ENCODE assay signal across 1 cellular context in the genomic region with DNA sequence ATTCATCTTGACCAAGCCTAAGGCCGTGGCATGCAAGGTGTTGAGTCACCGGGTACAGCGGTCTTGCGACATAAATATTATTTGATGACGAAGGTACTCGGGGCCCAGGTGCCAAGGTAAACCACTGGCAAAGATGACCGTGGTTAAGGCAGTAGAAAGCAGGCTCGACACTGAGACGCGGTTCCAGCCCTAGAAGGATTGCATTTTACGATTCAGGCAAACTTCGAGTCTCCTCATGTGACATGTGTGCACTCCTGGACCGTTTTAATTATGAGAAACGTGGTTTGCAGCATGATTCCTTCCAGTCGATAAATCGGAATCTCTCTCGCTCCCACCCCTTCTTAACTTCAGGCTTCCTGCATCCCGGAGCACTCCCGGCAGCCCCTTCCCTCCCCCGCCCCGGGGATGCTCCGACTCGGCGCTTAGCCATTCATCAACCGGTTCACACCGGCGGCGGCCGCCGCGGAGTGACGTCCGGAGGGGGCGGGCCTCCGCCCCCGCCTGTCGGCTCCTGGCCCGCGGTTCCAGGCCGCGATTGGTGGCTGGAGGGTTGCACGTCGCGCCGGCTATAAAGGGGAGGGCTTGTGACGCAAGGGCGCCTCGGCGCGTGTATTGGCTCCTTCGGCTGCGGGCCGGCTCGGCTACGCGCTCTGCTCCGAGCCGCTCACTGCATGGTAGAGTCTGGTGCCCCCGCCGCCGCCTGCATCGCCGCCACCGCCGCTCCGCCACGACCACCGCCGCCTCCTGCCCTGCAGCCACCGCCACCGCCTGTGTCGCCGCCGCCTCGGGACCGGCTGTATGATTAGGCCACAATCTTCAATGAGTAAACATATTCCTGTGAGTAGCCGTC.
TF ChIP-seq lines count a peak whose summit lies in the region.

Gene LOC128125822 (plus strand): TSS at position 598 of the 850 bp plus-strand sequence.
Gene PTP4A1 (plus strand): TSS at position 598 of the 850 bp plus-strand sequence. CDS start 4,401 bp downstream, outside the sequence.

TF ChIP-seq in HepG2, 621 proteins besides CTCF, POLR2A, EP300 and RAD21 (continued from another document and continues in another):
- TF ChIP-seq PRDM15 (CRISPR knock-in tag; IDR thresholded peaks at IDR 0.05) (no peak), AKAP8 (CRISPR knock-in tag; IDR thresholded peaks at IDR 0.05) (no peak), PLRG1 (conservative IDR thresholded peaks at IDR 0.05) (no peak), NR3C1 (CRISPR knock-in tag; IDR thresholded peaks at IDR 0.05) (no peak), GZF1 (CRISPR knock-in tag; IDR thresholded peaks at IDR 0.05) (no peak), NAIF1 (CRISPR knock-in tag; IDR thresholded peaks at IDR 0.05; ENCODE audit: borderline replicate concordance) (0 out of 2 replicates have a peak, but pooled peaks have one; percentile 24), JUND (CRISPR knock-in tag; IDR thresholded peaks at IDR 0.05) (0 out of 2 replicates have a peak, but pooled peaks have one; percentile 63), HOXD1 (CRISPR knock-in tag; IDR thresholded peaks at IDR 0.05) (peak; percentile 58), SMYD3 (CRISPR knock-in tag; IDR thresholded peaks at IDR 0.05) (peak; percentile 69; the same call in 1 of the 2 replicates), ZNF563 (CRISPR knock-in tag; IDR thresholded peaks at IDR 0.05) (peak; percentile 93), ZNF441 (CRISPR knock-in tag; IDR thresholded peaks at IDR 0.05; ENCODE audit: borderline replicate concordance) (peak; percentile 61; the same call in 1 of the 2 replicates), YEATS2 (CRISPR knock-in tag; IDR thresholded peaks at IDR 0.05; ENCODE audit: borderline replicate concordance) (peak; percentile 65; the same call in 1 of the 2 replicates), MXD3 (CRISPR knock-in tag; IDR thresholded peaks at IDR 0.05) (peak; percentile 77; the same call in 1 of the 2 replicates), CBX2 (IDR thresholded peaks at IDR 0.05; ENCODE audit: low read depth, low read length) (no peak), CBX2 (CRISPR knock-in tag; IDR thresholded peaks at IDR 0.05; ENCODE audit: low read depth) (no peak), SIN3A (IDR thresholded peaks at IDR 0.05; ENCODE audit: borderline replicate concordance, low read depth, low read length) (0 out of 2 replicates have a peak, but pooled peaks have one; percentile 2), MLXIP (CRISPR knock-in tag; IDR thresholded peaks at IDR 0.05; ENCODE audit: borderline replicate concordance) (no peak), NPAS2 (CRISPR knock-in tag; IDR thresholded peaks at IDR 0.05; ENCODE audit: borderline replicate concordance) (no peak), HDAC6 (IDR thresholded peaks at IDR 0.05; ENCODE audit: low read depth, low read length) (no peak), ZNF550 (CRISPR knock-in tag; IDR thresholded peaks at IDR 0.05; ENCODE audit: borderline replicate concordance) (no peak), NR2F6 (IDR thresholded peaks at IDR 0.05) (no peak), NR2F6 (CRISPR knock-in tag; IDR thresholded peaks at IDR 0.05) (peak; percentile 26; the same call in 1 of the 2 replicates), MED13 (CRISPR knock-in tag; IDR thresholded peaks at IDR 0.05) (peak; percentile 41), ZSCAN9 (CRISPR knock-in tag; IDR thresholded peaks at IDR 0.05; ENCODE audit: borderline replicate concordance) (peak; percentile 42; the same call in 1 of the 2 replicates), ZNF788 (CRISPR knock-in tag; IDR thresholded peaks at IDR 0.05; ENCODE audit: borderline replicate concordance) (no peak; the same call in 1 of the 2 replicates), ZNF772 (CRISPR knock-in tag; IDR thresholded peaks at IDR 0.05) (0 out of 2 replicates have a peak, but pooled peaks have one; percentile 42), SIN3B (IDR thresholded peaks at IDR 0.05; ENCODE audit: low read length) (no peak), ZFAT (CRISPR knock-in tag; conservative IDR thresholded peaks at IDR 0.05) (no peak), RNF219 (CRISPR knock-in tag; IDR thresholded peaks at IDR 0.05) (no peak), HBP1 (CRISPR knock-in tag; IDR thresholded peaks at IDR 0.05; ENCODE audit: low read depth) (peak; percentile 21), RFX1 (IDR thresholded peaks at IDR 0.05) (no peak), SP4 (CRISPR knock-in tag; IDR thresholded peaks at IDR 0.05) (peak; percentile 90), ZNF790 (CRISPR knock-in tag; IDR thresholded peaks at IDR 0.05; ENCODE audit: borderline replicate concordance) (peak; percentile 78; the same call in 1 of the 2 replicates), SRSF4 (IDR thresholded peaks at IDR 0.05; ENCODE audit: low read depth, low read length, poor library complexity, severe bottlenecking) (no peak), ZNF260 (CRISPR knock-in tag; IDR thresholded peaks at IDR 0.05; ENCODE audit: borderline replicate concordance, low read depth) (no peak), ZNF331 (CRISPR knock-in tag; IDR thresholded peaks at IDR 0.05) (peak; percentile 48; the same call in 1 of the 2 replicates), CBFB (CRISPR knock-in tag; IDR thresholded peaks at IDR 0.05) (0 out of 2 replicates have a peak, but pooled peaks have one; percentile 46)
- TF ChIP-seq, protein P1, sequence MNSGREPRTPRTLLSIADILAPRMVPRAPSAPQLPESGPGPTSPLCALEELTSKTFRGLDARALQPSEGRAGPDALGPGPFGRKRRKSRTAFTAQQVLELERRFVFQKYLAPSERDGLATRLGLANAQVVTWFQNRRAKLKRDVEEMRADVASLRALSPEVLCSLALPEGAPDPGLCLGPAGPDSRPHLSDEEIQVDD (CRISPR knock-in tag; IDR thresholded peaks at IDR 0.05; ENCODE audit: borderline replicate concordance) = peak; percentile 94; the same call in 1 of the 2 replicates
- TF ChIP-seq, protein P2, sequence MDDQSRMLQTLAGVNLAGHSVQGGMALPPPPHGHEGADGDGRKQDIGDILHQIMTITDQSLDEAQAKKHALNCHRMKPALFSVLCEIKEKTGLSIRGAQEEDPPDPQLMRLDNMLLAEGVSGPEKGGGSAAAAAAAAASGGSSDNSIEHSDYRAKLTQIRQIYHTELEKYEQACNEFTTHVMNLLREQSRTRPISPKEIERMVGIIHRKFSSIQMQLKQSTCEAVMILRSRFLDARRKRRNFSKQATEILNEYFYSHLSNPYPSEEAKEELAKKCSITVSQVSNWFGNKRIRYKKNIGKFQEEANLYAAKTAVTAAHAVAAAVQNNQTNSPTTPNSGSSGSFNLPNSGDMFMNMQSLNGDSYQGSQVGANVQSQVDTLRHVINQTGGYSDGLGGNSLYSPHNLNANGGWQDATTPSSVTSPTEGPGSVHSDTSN (CRISPR knock-in tag; IDR thresholded peaks at IDR 0.05; ENCODE audit: borderline replicate concordance) = no peak
- TF ChIP-seq, protein P3, sequence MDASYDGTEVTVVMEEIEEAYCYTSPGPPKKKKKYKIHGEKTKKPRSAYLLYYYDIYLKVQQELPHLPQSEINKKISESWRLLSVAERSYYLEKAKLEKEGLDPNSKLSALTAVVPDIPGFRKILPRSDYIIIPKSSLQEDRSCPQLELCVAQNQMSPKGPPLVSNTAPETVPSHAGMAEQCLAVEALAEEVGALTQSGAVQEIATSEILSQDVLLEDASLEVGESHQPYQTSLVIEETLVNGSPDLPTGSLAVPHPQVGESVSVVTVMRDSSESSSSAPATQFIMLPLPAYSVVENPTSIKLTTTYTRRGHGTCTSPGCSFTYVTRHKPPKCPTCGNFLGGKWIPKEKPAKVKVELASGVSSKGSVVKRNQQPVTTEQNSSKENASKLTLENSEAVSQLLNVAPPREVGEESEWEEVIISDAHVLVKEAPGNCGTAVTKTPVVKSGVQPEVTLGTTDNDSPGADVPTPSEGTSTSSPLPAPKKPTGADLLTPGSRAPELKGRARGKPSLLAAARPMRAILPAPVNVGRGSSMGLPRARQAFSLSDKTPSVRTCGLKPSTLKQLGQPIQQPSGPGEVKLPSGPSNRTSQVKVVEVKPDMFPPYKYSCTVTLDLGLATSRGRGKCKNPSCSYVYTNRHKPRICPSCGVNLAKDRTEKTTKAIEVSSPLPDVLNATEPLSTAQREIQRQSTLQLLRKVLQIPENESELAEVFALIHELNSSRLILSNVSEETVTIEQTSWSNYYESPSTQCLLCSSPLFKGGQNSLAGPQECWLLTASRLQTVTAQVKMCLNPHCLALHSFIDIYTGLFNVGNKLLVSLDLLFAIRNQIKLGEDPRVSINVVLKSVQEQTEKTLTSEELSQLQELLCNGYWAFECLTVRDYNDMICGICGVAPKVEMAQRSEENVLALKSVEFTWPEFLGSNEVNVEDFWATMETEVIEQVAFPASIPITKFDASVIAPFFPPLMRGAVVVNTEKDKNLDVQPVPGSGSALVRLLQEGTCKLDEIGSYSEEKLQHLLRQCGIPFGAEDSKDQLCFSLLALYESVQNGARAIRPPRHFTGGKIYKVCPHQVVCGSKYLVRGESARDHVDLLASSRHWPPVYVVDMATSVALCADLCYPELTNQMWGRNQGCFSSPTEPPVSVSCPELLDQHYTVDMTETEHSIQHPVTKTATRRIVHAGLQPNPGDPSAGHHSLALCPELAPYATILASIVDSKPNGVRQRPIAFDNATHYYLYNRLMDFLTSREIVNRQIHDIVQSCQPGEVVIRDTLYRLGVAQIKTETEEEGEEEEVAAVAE (CRISPR knock-in tag; IDR thresholded peaks at IDR 0.05; ENCODE audit: borderline replicate concordance) = peak; percentile 57
